ENCODE assay signal across 15 cellular contexts in genomic region chr12:96344124-96344695, GRCh38. TPM values are rescaled to one million over a fixed set of nuclear protein-coding genes. Genes with fewer than 3 reads are reported as not detected.
A peak's percentile ranks its signal among the peaks of the same experiment; 100 is the strongest.
DNase-seq lines count a peak whose midpoint lies in the region; ATAC-seq and TF ChIP-seq lines count a peak whose summit lies in the region.
"Had no signal": no experiment of that assay in that cellular context is flagged by ENCODE, and none has a peak within 500 bp of the region (broad histone marks: within the 10 kb centered on the region; RNA-seq: fewer than 3 reads in every experiment).

No MANE protein-coding gene starts in this region.

- H3K4me1 ChIP-seq in DND-41 (ENCODE audit: insufficient read depth, low read length) = peaks cover 58% of the 10 kb centered on the region

- no peaks in the 10 kb centered on the region for H3K27me3 ChIP-seq in DND-41 (ENCODE audit: insufficient read depth, low read length, poor library complexity)

- H3K79me2 ChIP-seq in DND-41 (ENCODE audit: insufficient read depth, low read length) = peaks cover 99% of the 10 kb centered on the region

- peaks cover 10% of the 10 kb centered on the region for H3K36me3 ChIP-seq in DND-41 (ENCODE audit: insufficient read depth, low read length)

- intact Hi-C loops in posterior vena cava (cut with DNase I) = no loop called here

- ATAC-seq in DND-41 (ENCODE audit: insufficient read depth, low read depth) = no peak
- ATAC-seq in HG03469 (IDR thresholded peaks at IDR 0.05; ENCODE audit: unreplicated experiment) = no peak

- peaks cover 40% of the 10 kb centered on the region for H3K36me3 Mint-ChIP-seq in T-helper 2 cell treated with Interferon-gamma antibody and Interleukin-4, amounts not matched to agents 5 μg/mL and 100 μg/mL, for 36 hours (ENCODE audit: low read depth)
- H3K36me3 Mint-ChIP-seq in immature natural killer cell = peaks cover 16 to 22% (median 20%) of the 10 kb centered on the region in 3 donors

- H3K4me2 ChIP-seq in DND-41 (ENCODE audit: insufficient read depth, low read length) = no peak overlapping the region

- H3K4me3 Mint-ChIP-seq in T-helper 2 cell treated with Interferon-gamma antibody and Interleukin-4, amounts not matched to agents 5 μg/mL and 100 μg/mL, for 36 hours = peak overlapping the region; percentile 29
- H3K4me3 Mint-ChIP-seq in immature natural killer cell = peak overlapping the region; percentile 63 to 71 (median 66)
- H3K4me3 Mint-ChIP-seq: B cell had no signal

- H3K9me3 ChIP-seq in DND-41 (ENCODE audit: insufficient read depth, low read length, severe bottlenecking) = peaks cover 18% of the 10 kb centered on the region

- TF ChIP-seq CTCF in DND-41 (IDR thresholded peaks at IDR 0.05; ENCODE audit: borderline replicate concordance, extremely low read depth, low read length, poor library complexity, severe bottlenecking) = no peak

- H3K27me3 Mint-ChIP-seq in T-helper 2 cell treated with Interferon-gamma antibody and Interleukin-4, amounts not matched to agents 5 μg/mL and 100 μg/mL, for 36 hours (ENCODE audit: low read depth) = no peaks in the 10 kb centered on the region
- peaks cover 7 to 34% (median 13%) of the 10 kb centered on the region in 3 donors for H3K27me3 Mint-ChIP-seq in immature natural killer cell (ENCODE audit: low read depth in 3 of 3)
- H3K27me3 Mint-ChIP-seq: B cell; CD4-positive, CD25-positive, alpha-beta regulatory T cell had no signal

- H3K9me3 Mint-ChIP-seq in T-helper 2 cell treated with Interferon-gamma antibody and Interleukin-4, amounts not matched to agents 5 μg/mL and 100 μg/mL, for 36 hours = peaks cover 26% of the 10 kb centered on the region
- peaks cover 3 to 14% (median 9%) of the 10 kb centered on the region in 6 donors for H3K9me3 Mint-ChIP-seq in immature natural killer cell

- H4K20me1 ChIP-seq in DND-41 (ENCODE audit: insufficient read depth, low read length) = peaks cover 19% of the 10 kb centered on the region; the same call in 1 of the 2 replicates

- H3K27ac ChIP-seq in DND-41 (ENCODE audit: low read length) = peak overlapping the region; percentile 16; the same call in 1 of the 2 replicates

- H3K27ac Mint-ChIP-seq in T-helper 2 cell treated with Interferon-gamma antibody and Interleukin-4, amounts not matched to agents 5 μg/mL and 100 μg/mL, for 36 hours = no peak overlapping the region
- H3K27ac Mint-ChIP-seq in immature natural killer cell = peak overlapping the region in 4 of 6 donors; percentile 29 to 54 (median 36)
- H3K27ac Mint-ChIP-seq: B cell had no signal

- no peak overlapping the region for H3K9ac ChIP-seq in DND-41 (ENCODE audit: low read depth, low read length)

- peaks cover 40% of the 10 kb centered on the region for H3K4me1 Mint-ChIP-seq in T-helper 2 cell treated with Interferon-gamma antibody and Interleukin-4, amounts not matched to agents 5 μg/mL and 100 μg/mL, for 36 hours (ENCODE audit: low read depth)
- peaks cover 79 to 96% of the 10 kb centered on the region in 2 donors for H3K4me1 Mint-ChIP-seq in immature natural killer cell

- H3K4me3 ChIP-seq in DND-41 (ENCODE audit: low read depth in 1 of 2, low read length in 2 of 2) = no peak overlapping the region

- no peak overlapping the region for H2AFZ ChIP-seq in DND-41 (ENCODE audit: low read depth, low read length)

- no peak for DNase-seq in T-helper 2 cell treated with Interferon-gamma antibody and Interleukin-4, amounts not matched to agents 5 μg/mL and 100 μg/mL, for 36 hours (ENCODE audit: low spot score)
- DNase-seq in T-helper 2 cell (no peak), DND-41 (no peak), RKO (ENCODE audit: low spot score) (peak; percentile 39), immature natural killer cell (no peak), NCI-H2081 (lab: John Stamatoyannopoulos, UW) (no peak), posterior vena cava (ENCODE audit: low spot score) (no peak)
- DNase-seq: Calu3; CD4-positive, CD25-positive, alpha-beta regulatory T cell; DMS79; GOT3; NCI-H1105 treated with DMSO at 0.1 percent for 48 hours; NCI-H1694 treated with DMSO at 0.1 percent for 48 hours had no signal

RNA-seq across cellular contexts. Expression of gene CDK17, which starts 56.0 kb away (rescaled TPM):
- polyA plus RNA-seq in immature natural killer cell = 10 to 100 TPM; 27.2 to 64.0 (median 52.7) TPM
- 10 to 100 TPM; 46.4 to 50.1 TPM for total RNA-seq in posterior vena cava
